Comparison of ENCODE assay signal across 8 cellular contexts in the genomic region with DNA sequence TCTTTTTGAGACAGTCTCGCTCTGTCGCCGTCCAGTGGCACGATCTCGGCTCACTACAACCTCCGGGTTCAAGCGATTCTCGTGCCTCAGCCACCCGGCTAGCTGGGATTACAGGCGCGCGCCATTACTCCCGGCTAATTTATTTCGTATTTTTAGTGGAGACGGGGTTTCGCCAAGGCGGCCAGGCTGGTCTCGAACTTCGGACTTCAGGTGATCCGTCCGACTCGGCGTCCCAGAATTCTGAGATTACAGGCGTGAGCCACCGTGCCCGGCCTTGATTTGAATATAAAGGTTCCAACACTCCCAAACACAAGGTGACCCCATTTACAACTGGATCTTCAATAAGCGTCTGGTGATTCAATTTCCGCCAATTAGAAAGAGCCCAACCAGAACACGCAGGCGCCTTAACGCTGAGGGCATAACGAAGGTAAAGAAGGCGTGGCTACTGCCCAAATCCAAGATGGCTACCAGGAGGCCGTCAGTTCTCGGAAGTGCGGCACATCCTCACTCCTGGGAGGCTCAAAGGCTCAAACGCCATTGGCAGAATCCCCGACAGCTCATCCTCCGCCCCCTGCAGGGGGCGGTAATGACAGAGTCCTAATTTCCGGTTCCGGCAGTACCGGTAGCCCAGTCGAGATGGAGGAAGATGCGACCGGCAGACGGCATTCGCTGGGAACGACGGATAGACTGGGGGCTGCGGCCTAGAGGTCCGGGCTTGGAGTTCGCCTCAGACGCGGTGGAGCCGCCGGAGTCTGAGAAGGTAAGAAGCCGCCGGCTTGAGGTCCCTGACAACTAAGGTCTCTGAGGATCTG.
DNase-seq lines count a peak whose midpoint lies in the region; ATAC-seq and FAIRE-seq lines count a peak whose summit lies in the region.

A gene with protein sequence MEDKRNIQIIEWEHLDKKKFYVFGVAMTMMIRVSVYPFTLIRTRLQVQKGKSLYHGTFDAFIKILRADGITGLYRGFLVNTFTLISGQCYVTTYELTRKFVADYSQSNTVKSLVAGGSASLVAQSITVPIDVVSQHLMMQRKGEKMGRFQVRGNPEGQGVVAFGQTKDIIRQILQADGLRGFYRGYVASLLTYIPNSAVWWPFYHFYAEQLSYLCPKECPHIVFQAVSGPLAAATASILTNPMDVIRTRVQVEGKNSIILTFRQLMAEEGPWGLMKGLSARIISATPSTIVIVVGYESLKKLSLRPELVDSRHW (plus strand): TSS at position 617 of the 812 bp plus-strand sequence. CDS start 5,744 bp downstream, outside the sequence.

- H3K27me3 ChIP-seq in BLaER1 treated with 17β-estradiol and CSF1 and Interleukin-3, amounts not matched to agents 10 nM and 100 nM = no peaks in the 10 kb centered on the region

- peak; percentile 93 for ATAC-seq in HG03460 (IDR thresholded peaks at IDR 0.05; ENCODE audit: unreplicated experiment)

- peak within 1 kb of the TSS; percentile 88 to 98 (median 95) for H3K4me2 ChIP-seq in BLaER1 treated with 17β-estradiol and CSF1 and Interleukin-3, amounts not matched to agents 10 nM and 100 nM

- H3K9ac ChIP-seq in BLaER1 treated with 17β-estradiol and CSF1 and Interleukin-3, amounts not matched to agents 10 nM and 100 nM = peak within 1 kb of the TSS; percentile 77 to 90 (median 87)

- H3K4me1 ChIP-seq in BLaER1 treated with 17β-estradiol and CSF1 and Interleukin-3, amounts not matched to agents 10 nM and 100 nM = peaks cover 27 to 61% (median 41%) of the 10 kb centered on the region in 10 experiments

- DNase-seq in GM19240 (ENCODE audit: insufficient read length, low spot score) (peak; percentile 91), NCI-H526 (lab: John Stamatoyannopoulos, UW) (peak; percentile 100), kidney glomerular epithelial cell (lab: John Stamatoyannopoulos, UW) (peak; percentile 96)
- DNase-seq in activated CD4-positive, alpha-beta T cell treated with anti-CD3 and anti-CD28 coated beads for 48 hours = peak; percentile 97
- peak; percentile 92 to 93 for DNase-seq in stimulated activated CD4-positive, alpha-beta T cell treated with anti-CD3 and anti-CD28 coated beads, Interleukin-1b, Interleukin-23, amount 100 ng/mL, for 1 hour (ENCODE audit: low read depth in 2 of 2)

- H3K4me3 ChIP-seq in BLaER1 treated with 17β-estradiol and CSF1 and Interleukin-3, amounts not matched to agents 10 nM and 100 nM = peak within 1 kb of the TSS; percentile 82 to 98 (median 90)

- peaks cover 6 to 47% (median 26%) of the 10 kb centered on the region in 11 experiments; a peak in 17 of 22 replicates for H4K20me1 ChIP-seq in BLaER1 treated with 17β-estradiol and CSF1 and Interleukin-3, amounts not matched to agents 10 nM and 100 nM

- H3K9me3 ChIP-seq in BLaER1 treated with 17β-estradiol and CSF1 and Interleukin-3, amounts not matched to agents 10 nM and 100 nM (replicated peaks in 1 of 11) = peaks cover 6 to 18% (median 14%) of the 10 kb centered on the region in 11 experiments

- H3K36me3 ChIP-seq in BLaER1 treated with 17β-estradiol and CSF1 and Interleukin-3, amounts not matched to agents 10 nM and 100 nM = peaks cover 17 to 42% (median 30%) of the 10 kb centered on the region in 11 experiments

- H3K27ac ChIP-seq in BLaER1 treated with 17β-estradiol and CSF1 and Interleukin-3, amounts not matched to agents 10 nM and 100 nM = peak within 1 kb of the TSS; percentile 73 to 94 (median 89)

- peak; percentile 91 for FAIRE-seq in colon (lab: Jason Lieb, UNC)

Comparison
In these comparisons a context has a peak if more than half of its experiments do, and no peak if none do; other contexts are left out.
1. Peak in every context shown above with its lines: DNase-seq, ATAC-seq, H3K4me3 ChIP-seq and H3K27ac ChIP-seq.